In genomic region chr1:200260587-200261335, GRCh38 we compare ENCODE assay signal across 1 cellular context.
TF ChIP-seq lines count a peak whose summit lies in the region.

No MANE protein-coding gene starts in this region.

TF ChIP-seq in H1, 55 proteins besides CTCF, POLR2A, EP300 and RAD21:
- no peak for TF ChIP-seq CHD1 (IDR thresholded peaks at IDR 0.05; ENCODE audit: low read depth, low read length)
- no peak for TF ChIP-seq SRF (IDR thresholded peaks at IDR 0.05; ENCODE audit: low read depth, low read length)
- TF ChIP-seq SP2 (IDR thresholded peaks at IDR 0.05; ENCODE audit: low read length), result no peak
- TF ChIP-seq JUND (IDR thresholded peaks at IDR 0.05; ENCODE audit: low read length), result no peak
- TF ChIP-seq TBP (IDR thresholded peaks at IDR 0.05; ENCODE audit: low read depth, low read length), result no peak
- no peak for TF ChIP-seq CEBPB (IDR thresholded peaks at IDR 0.05; ENCODE audit: low read depth, low read length)
